In genomic region chr16:2212362-2213324, GRCh38 we compare ENCODE assay signal across 7 cellular contexts. TPM values are rescaled to one million over a fixed set of nuclear protein-coding genes. Genes with fewer than 3 reads are reported as not detected.
DNase-seq lines count a peak whose midpoint lies in the region; TF ChIP-seq lines count a peak whose summit lies in the region.
"Had no signal": no experiment of that assay in that cellular context is flagged by ENCODE, and none has a peak within 500 bp of the region (broad histone marks: within the 10 kb centered on the region; RNA-seq: fewer than 3 reads in every experiment).

No MANE protein-coding gene starts in this region.

- peaks cover 53% of the 10 kb centered on the region for H3K36me3 ChIP-seq in WERI-Rb-1

- no peak for TF ChIP-seq CTCF in GM12865 (IDR thresholded peaks at IDR 0.05; ENCODE audit: insufficient read depth, low read depth, low read length, missing control alignments)
- no peak for TF ChIP-seq CTCF in WERI-Rb-1 (IDR thresholded peaks at IDR 0.05; ENCODE audit: low read depth, low read length)
- TF ChIP-seq CTCF in mesothelial cell of epicardium (IDR thresholded peaks at IDR 0.05; ENCODE audit: unreplicated experiment): no peak

- no peaks in the 10 kb centered on the region for H3K27me3 Mint-ChIP-seq in mesothelial cell of epicardium (ENCODE audit: low read depth)

- H3K36me3 Mint-ChIP-seq in mesothelial cell of epicardium: peaks cover 2% of the 10 kb centered on the region

- H3K27ac ChIP-seq in WERI-Rb-1: peak overlapping the region; percentile 93

- DNase-seq in GM12865 (ENCODE audit: low read depth) (no peak), WERI-Rb-1 (no peak), mesothelial cell of epicardium (ENCODE audit: low spot score in 2 of 2, unreplicated experiment in 2 of 2) (no peak), LoVo (ENCODE audit: low spot score) (no peak), amniotic stem cell (lab: John Stamatoyannopoulos, UW) (no peak)
- no peak for DNase-seq in effector CD8-positive, alpha-beta T cell (lab: John Stamatoyannopoulos, UW)
- DNase-seq: NCI-H524 had no signal

- H3K4me1 Mint-ChIP-seq in mesothelial cell of epicardium: peaks cover 16% of the 10 kb centered on the region

- peak overlapping the region; percentile 67 for H3K4me3 Mint-ChIP-seq in mesothelial cell of epicardium

- no peaks in the 10 kb centered on the region for H3K9me3 Mint-ChIP-seq in mesothelial cell of epicardium

- no peaks in the 10 kb centered on the region for H3K9me3 ChIP-seq in WERI-Rb-1 (ENCODE audit: severe bottlenecking)

- no peaks in the 10 kb centered on the region for H3K27me3 ChIP-seq in WERI-Rb-1 (ENCODE audit: insufficient read depth, low read depth, severe bottlenecking)

- H3K4me3 ChIP-seq in GM12865 (ENCODE audit: low read depth, low read length) (peak overlapping the region; percentile 49), WERI-Rb-1 (ENCODE audit: low read depth, low read length) (peak overlapping the region; percentile 73)

- no peak overlapping the region for H3K27ac Mint-ChIP-seq in mesothelial cell of epicardium

RNA-seq across cellular contexts. Expression of gene BRICD5, which starts 2.0 kb away (rescaled TPM):
- 11.9 to 14.4 TPM (median 13.0 TPM) in 3 replicates for total RNA-seq in mesothelial cell of epicardium

RNA-seq across cellular contexts. Expression of gene PGP, which starts 2.0 kb away (rescaled TPM):
- 15.2 to 17.9 TPM (median 16.8 TPM) in 3 replicates for total RNA-seq in mesothelial cell of epicardium

RNA-seq across cellular contexts. Expression of gene MLST8, which starts 7.4 kb away (rescaled TPM):
- 45.9 to 49.0 TPM (median 47.2 TPM) in 3 replicates for total RNA-seq in mesothelial cell of epicardium

RNA-seq across cellular contexts. Expression of gene E4F1, which starts 10.7 kb away (rescaled TPM):
- 29.3 to 36.3 TPM (median 33.0 TPM) in 3 replicates for total RNA-seq in mesothelial cell of epicardium

RNA-seq across cellular contexts. Expression of gene CASKIN1, which starts 16.2 kb away (rescaled TPM):
- 8.9 to 9.8 TPM (median 9.8 TPM) in 3 replicates for total RNA-seq in mesothelial cell of epicardium
